In genomic region chr2:62149708-62150107, GRCh38 we compare ENCODE assay signal across 13 cellular contexts. TPM values are rescaled to one million over a fixed set of nuclear protein-coding genes. Genes with fewer than 3 reads are reported as not detected.
A peak's percentile ranks its signal among the peaks of the same experiment; 100 is the strongest.
DNase-seq lines count a peak whose midpoint lies in the region; ATAC-seq and TF ChIP-seq lines count a peak whose summit lies in the region.
"Had no signal": no experiment of that assay in that cellular context is flagged by ENCODE, and none has a peak within 500 bp of the region (broad histone marks: within the 10 kb centered on the region; RNA-seq: fewer than 3 reads in every experiment).

No MANE protein-coding gene starts in this region.

- H3K9me3 ChIP-seq in left ventricle myocardium inferior (replicated peaks) (peaks cover under 1% of the 10 kb centered on the region), tibial artery (no peaks in the 10 kb centered on the region)
- H3K9me3 ChIP-seq: Caco-2 had no signal

- TF ChIP-seq CTCF in AG04449 (IDR thresholded peaks at IDR 0.05; ENCODE audit: insufficient read depth, low read length, missing control alignments), result no peak
- TF ChIP-seq CTCF in HFF-Myc (IDR thresholded peaks at IDR 0.05; ENCODE audit: low read depth, low read length, missing control alignments), result no peak
- TF ChIP-seq CTCF in left ventricle myocardium inferior (IDR thresholded peaks at IDR 0.05; ENCODE audit: borderline replicate concordance), result no peak
- no peak for TF ChIP-seq CTCF in tibial artery (IDR thresholded peaks at IDR 0.05)

- peaks cover 45% of the 10 kb centered on the region for H3K4me1 ChIP-seq in left ventricle myocardium inferior
- H3K4me1 ChIP-seq in tibial artery, result no peaks in the 10 kb centered on the region
- H3K4me1 ChIP-seq: Caco-2 had no signal

- intact Hi-C loops in left ventricle myocardium inferior (cut with micrococcal nuclease) (no loop called here), tibial artery (cut with DNase I; ENCODE audit: low total_unique reads) (no loop called here), posterior cingulate gyrus (cut with DNase I) (no loop called here)

- POLR2A ChIA-PET in AG04449 (lab: Yijun Ruan, JAX), result no interaction called here

- CTCF ChIA-PET in AG04449 (lab: Yijun Ruan, JAX), result no interaction called here

- H3K27ac ChIP-seq in left ventricle myocardium inferior (replicated peaks) (peak overlapping the region; percentile 89), tibial artery (no peak overlapping the region)
- H3K27ac ChIP-seq: coronary artery, skin epidermis had no signal

- H3K4me3 ChIP-seq in AG04449 (ENCODE audit: low read depth, low read length), result no peak overlapping the region
- H3K4me3 ChIP-seq in HFF-Myc (replicated peaks; ENCODE audit: low read depth, low read length), result no peak overlapping the region
- H3K4me3 ChIP-seq in left ventricle myocardium inferior, result no peak overlapping the region
- no peak overlapping the region for H3K4me3 ChIP-seq in tibial artery
- H3K4me3 ChIP-seq: coronary artery, skin epidermis had no signal

- H3K36me3 ChIP-seq in left ventricle myocardium inferior, result no peaks in the 10 kb centered on the region
- no peaks in the 10 kb centered on the region for H3K36me3 ChIP-seq in tibial artery

- H3K27me3 ChIP-seq in left ventricle myocardium inferior (ENCODE audit: low read depth), result no peaks in the 10 kb centered on the region
- H3K27me3 ChIP-seq in tibial artery, result no peaks in the 10 kb centered on the region

- peak; percentile 96 for DNase-seq in AG04449 (ENCODE audit: low read depth, low spot score)
- DNase-seq in HFF-Myc (ENCODE audit: extremely low read depth, low read depth), result peak; percentile 24
- peak; percentile 88 for DNase-seq in amniotic stem cell (lab: John Stamatoyannopoulos, UW)
- DNase-seq in left ventricle myocardium inferior, result no peak
- DNase-seq in NCI-H1417 (lab: John Stamatoyannopoulos, UW), result no peak
- no peak for DNase-seq in tibial artery
- no peak for DNase-seq in posterior cingulate gyrus
- DNase-seq: activated CD4-positive, alpha-beta T cell treated with anti-CD3 and anti-CD28 coated beads for 48 hours; Caco-2; left colon had no signal

- no peak for ATAC-seq in HG03439 (IDR thresholded peaks at IDR 0.05; ENCODE audit: unreplicated experiment)
- ATAC-seq: left colon had no signal

RNA-seq across cellular contexts. Expression of gene B3GNT2, which starts 46.2 kb away (rescaled TPM):
- total RNA-seq in left ventricle myocardium inferior, result 16.8 TPM

Comparison
In these comparisons a context has a peak if more than half of its experiments do, and no peak if none do; other contexts are left out.
1. DNase-seq: peak in AG04449 (single experiment), HFF-Myc (single experiment) and amniotic stem cell (single experiment); none in left ventricle myocardium inferior (single experiment), NCI-H1417 (0 of 3), tibial artery (0 of 2) and posterior cingulate gyrus (0 of 10).